In the genomic region with DNA sequence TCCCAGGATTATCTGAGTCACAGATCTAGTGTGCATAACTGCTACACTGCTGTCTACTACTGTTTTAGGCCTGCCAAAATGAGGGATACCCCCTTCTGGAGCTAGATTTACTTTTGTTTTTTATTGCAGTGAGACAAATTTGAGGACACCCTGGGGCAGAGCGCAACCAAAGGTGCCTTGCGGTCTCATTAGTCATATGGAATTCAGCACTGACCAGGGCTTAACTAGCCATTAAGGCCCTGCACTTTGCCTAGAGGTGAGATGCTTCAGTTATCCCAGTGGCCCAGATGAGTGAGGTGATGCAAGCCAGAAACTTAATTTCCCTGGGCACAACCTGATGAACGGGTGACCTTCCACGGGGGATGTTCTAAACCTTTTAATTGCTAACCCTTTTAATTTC, we compare ENCODE assay signal across 20 cellular contexts. TPM values are rescaled to one million over a fixed set of nuclear protein-coding genes. Genes with fewer than 3 reads are reported as not detected.
DNase-seq lines count a peak whose midpoint lies in the region; ATAC-seq and TF ChIP-seq lines count a peak whose summit lies in the region.
"Had no signal": no experiment of that assay in that cellular context is flagged by ENCODE, and none has a peak within 500 bp of the region (broad histone marks: within the 10 kb centered on the region; RNA-seq: fewer than 3 reads in every experiment).

No MANE protein-coding gene starts in this region.

- H3K36me3 ChIP-seq in iPS-18a (ENCODE audit: control insufficient read depth, low read depth, low read length) (no peaks in the 10 kb centered on the region), neuronal stem cell (replicated peaks in 1 of 2; ENCODE audit: control insufficient read depth in 2 of 2, insufficient read depth in 2 of 2, low read length in 2 of 2) (no peaks in the 10 kb centered on the region), upper lobe of right lung (no peaks in the 10 kb centered on the region)
- H3K36me3 ChIP-seq in CD8-positive, alpha-beta T cell (ENCODE audit: insufficient read depth, low read length), result no peaks in the 10 kb centered on the region

- no peak overlapping the region for H2AK5ac ChIP-seq in neuronal stem cell (ENCODE audit: low read depth, low read length)

- TF ChIP-seq CTCF in CD8-positive, alpha-beta T cell (IDR thresholded peaks at IDR 0.05), result no peak
- no peak for TF ChIP-seq CTCF in upper lobe of right lung (IDR thresholded peaks at IDR 0.05)

- no CpG with 5 or more reads among the region's 4 CpGs for WGBS in neuronal stem cell (ENCODE audit: extremely low coverage in 2 of 2, insufficient read length in 2 of 2, insufficient replicate concordance in 1 of 2), 2 donors

- ATAC-seq in HG03175 (IDR thresholded peaks at IDR 0.05; ENCODE audit: unreplicated experiment) (no peak), upper lobe of right lung (no peak), GM21576 (IDR thresholded peaks at IDR 0.05; ENCODE audit: unreplicated experiment) (no peak)
- ATAC-seq in CD8-positive, alpha-beta T cell, result no peak

- CTCF ChIA-PET in CD8-positive, alpha-beta T cell (lab: Charles Lee), result no interaction called here

- no peak overlapping the region for H2BK120ac ChIP-seq in neuronal stem cell (ENCODE audit: low read depth, low read length)

- no peak overlapping the region for H3K4me2 ChIP-seq in neuronal stem cell (ENCODE audit: insufficient read depth, low read length, poor library complexity, severe bottlenecking)

- no peak overlapping the region for H2BK15ac ChIP-seq in neuronal stem cell (ENCODE audit: low read length)

- DNase-seq in ELF-1 (ENCODE audit: low read depth, low spot score), result peak; percentile 51
- peak; percentile 73 for DNase-seq in cerebellar cortex (ENCODE audit: low spot score)
- DNase-seq in neuronal stem cell (ENCODE audit: low spot score), result no peak
- no peak for DNase-seq in CD8-positive, alpha-beta T cell
- no peak for DNase-seq in upper lobe of right lung
- DNase-seq: CD4-positive, alpha-beta T cell; EL; H7; Kasumi-1; MM.1S; NCI-H1092 treated with DMSO at 0.1 percent for 48 hours; NCI-H2029 treated with DMSO at 0.1 percent for 48 hours; NCI-H2171; NCI-H446; SHP77 had no signal

- no peak overlapping the region for H3K18ac ChIP-seq in neuronal stem cell (ENCODE audit: low read length)

- H3K4me1 ChIP-seq in iPS-18a (ENCODE audit: control insufficient read depth, low read depth, low read length) (peaks cover 25% of the 10 kb centered on the region), neuronal stem cell (ENCODE audit: control insufficient read depth in 2 of 2, insufficient read depth in 1 of 2, low read depth in 1 of 2, low read length in 2 of 2) (peaks cover 5 to 9% of the 10 kb centered on the region in 2 donors), upper lobe of right lung (peaks cover 4% of the 10 kb centered on the region)
- H3K4me1 ChIP-seq in CD8-positive, alpha-beta T cell (ENCODE audit: insufficient read depth, low read length), result no peaks in the 10 kb centered on the region

- no peak overlapping the region for H3K4me3 Mint-ChIP-seq in CD8-positive, alpha-beta T cell
- H3K4me3 Mint-ChIP-seq: CD4-positive, alpha-beta T cell; IgD-negative memory B cell had no signal

- H3K4me1 Mint-ChIP-seq in CD8-positive, alpha-beta T cell (ENCODE audit: low read depth), result peaks cover 7% of the 10 kb centered on the region

- H4K8ac ChIP-seq in neuronal stem cell (ENCODE audit: low read depth, low read length), result no peak overlapping the region

- H2BK12ac ChIP-seq in neuronal stem cell (ENCODE audit: low read length), result no peak overlapping the region

- no peaks in the 10 kb centered on the region for H3K9me3 ChIP-seq in iPS-18a (ENCODE audit: control insufficient read depth, low read depth, low read length)
- H3K9me3 ChIP-seq in neuronal stem cell (replicated peaks in 1 of 2; ENCODE audit: control insufficient read depth in 2 of 2, insufficient read depth in 1 of 2, low read depth in 1 of 2, low read length in 2 of 2), result no peaks in the 10 kb centered on the region
- H3K9me3 ChIP-seq in CD8-positive, alpha-beta T cell (ENCODE audit: low read length), result no peaks in the 10 kb centered on the region
- H3K9me3 ChIP-seq in upper lobe of right lung, result no peaks in the 10 kb centered on the region

- intact Hi-C loops in CD8-positive, alpha-beta T cell (cut with DNase I, micrococcal nuclease), result no loop called here
- intact Hi-C loops in upper lobe of right lung (cut with DNase I), result no loop called here

- H2AFZ ChIP-seq in neuronal stem cell (ENCODE audit: low read length), result peak overlapping the region; percentile 98

- no peak overlapping the region for H3K27ac Mint-ChIP-seq in CD8-positive, alpha-beta T cell
- H3K27ac Mint-ChIP-seq: CD4-positive, alpha-beta T cell; IgD-negative memory B cell had no signal

- H3K27me3 ChIP-seq in iPS-18a (ENCODE audit: control insufficient read depth, insufficient read depth, low read length), result no peaks in the 10 kb centered on the region
- no peaks in the 10 kb centered on the region for H3K27me3 ChIP-seq in neuronal stem cell (ENCODE audit: control insufficient read depth in 3 of 3, insufficient read depth in 3 of 3, low read depth in 1 of 3, low read length in 3 of 3)
- no peaks in the 10 kb centered on the region for H3K27me3 ChIP-seq in CD8-positive, alpha-beta T cell (ENCODE audit: insufficient read depth, low read length)
- H3K27me3 ChIP-seq in upper lobe of right lung, result no peaks in the 10 kb centered on the region

- no peak overlapping the region for H3K14ac ChIP-seq in neuronal stem cell (ENCODE audit: low read length)

- H3K9me3 Mint-ChIP-seq in CD8-positive, alpha-beta T cell, result peaks cover 6% of the 10 kb centered on the region
- H3K9me3 Mint-ChIP-seq: CD4-positive, alpha-beta T cell had no signal

- no peak overlapping the region for H3K23ac ChIP-seq in neuronal stem cell (ENCODE audit: low read depth, low read length, poor library complexity)

- peak overlapping the region; percentile 71 for H3K4me3 ChIP-seq in iPS-18a (ENCODE audit: low read length)
- no peak overlapping the region for H3K4me3 ChIP-seq in neuronal stem cell (ENCODE audit: low read length in 2 of 2)
- H3K4me3 ChIP-seq in CD8-positive, alpha-beta T cell (ENCODE audit: low read depth, low read length), result no peak overlapping the region
- no peak overlapping the region for H3K4me3 ChIP-seq in upper lobe of right lung
- H3K4me3 ChIP-seq: SK-N-MC had no signal

- H3K27ac ChIP-seq in iPS-18a (ENCODE audit: low read length), result no peak overlapping the region
- no peak overlapping the region for H3K27ac ChIP-seq in neuronal stem cell (replicated peaks; ENCODE audit: low read length)
- no peak overlapping the region for H3K27ac ChIP-seq in CD8-positive, alpha-beta T cell (ENCODE audit: low read depth, low read length)
- H3K27ac ChIP-seq in upper lobe of right lung, result no peak overlapping the region
- H3K27ac ChIP-seq: SK-N-MC had no signal

- no peak overlapping the region for H2BK5ac ChIP-seq in neuronal stem cell (ENCODE audit: low read length)

- peaks cover 8% of the 10 kb centered on the region for H3K27me3 Mint-ChIP-seq in CD8-positive, alpha-beta T cell (ENCODE audit: low read depth)

- H3K9ac ChIP-seq in iPS-18a (ENCODE audit: low read length) (peak overlapping the region; percentile 54), neuronal stem cell (ENCODE audit: low read depth, low read length, poor library complexity) (no peak overlapping the region)

- H3K4ac ChIP-seq in neuronal stem cell (ENCODE audit: low read length), result no peak overlapping the region

- POLR2A ChIA-PET in CD8-positive, alpha-beta T cell (lab: Charles Lee), result no interaction called here

- H3K36me3 Mint-ChIP-seq in CD8-positive, alpha-beta T cell, result no peaks in the 10 kb centered on the region
- H3K36me3 Mint-ChIP-seq: IgD-negative memory B cell had no signal

- no peaks in the 10 kb centered on the region for H3K79me1 ChIP-seq in neuronal stem cell (ENCODE audit: low read depth, low read length)

- no peak overlapping the region for H4K91ac ChIP-seq in neuronal stem cell (ENCODE audit: low read depth, low read length, poor library complexity)

RNA-seq across cellular contexts. Expression of gene SPAG17, which starts 1.0 kb away (rescaled TPM):
- polyA plus RNA-seq in neuronal stem cell (2013, experiment 1 of 2), result 1.7 TPM
- polyA plus RNA-seq in neuronal stem cell (2013, experiment 2 of 2), result 1.3 TPM
- not detected for total RNA-seq in CD8-positive, alpha-beta T cell
- 0.12 TPM for total RNA-seq in upper lobe of right lung
- total RNA-seq: CD4-positive, alpha-beta T cell had no signal
- polyA plus RNA-seq: IgD-negative memory B cell had no signal

Comparison
In these comparisons a context has a peak if more than half of its experiments do, and no peak if none do; other contexts are left out.
1. DNase-seq: peak in ELF-1 (single experiment) and cerebellar cortex (single experiment); none in neuronal stem cell (single experiment), CD8-positive, alpha-beta T cell (0 of 7) and upper lobe of right lung (single experiment).